Comparison of ENCODE assay signal across 8 cellular contexts in the genomic region with DNA sequence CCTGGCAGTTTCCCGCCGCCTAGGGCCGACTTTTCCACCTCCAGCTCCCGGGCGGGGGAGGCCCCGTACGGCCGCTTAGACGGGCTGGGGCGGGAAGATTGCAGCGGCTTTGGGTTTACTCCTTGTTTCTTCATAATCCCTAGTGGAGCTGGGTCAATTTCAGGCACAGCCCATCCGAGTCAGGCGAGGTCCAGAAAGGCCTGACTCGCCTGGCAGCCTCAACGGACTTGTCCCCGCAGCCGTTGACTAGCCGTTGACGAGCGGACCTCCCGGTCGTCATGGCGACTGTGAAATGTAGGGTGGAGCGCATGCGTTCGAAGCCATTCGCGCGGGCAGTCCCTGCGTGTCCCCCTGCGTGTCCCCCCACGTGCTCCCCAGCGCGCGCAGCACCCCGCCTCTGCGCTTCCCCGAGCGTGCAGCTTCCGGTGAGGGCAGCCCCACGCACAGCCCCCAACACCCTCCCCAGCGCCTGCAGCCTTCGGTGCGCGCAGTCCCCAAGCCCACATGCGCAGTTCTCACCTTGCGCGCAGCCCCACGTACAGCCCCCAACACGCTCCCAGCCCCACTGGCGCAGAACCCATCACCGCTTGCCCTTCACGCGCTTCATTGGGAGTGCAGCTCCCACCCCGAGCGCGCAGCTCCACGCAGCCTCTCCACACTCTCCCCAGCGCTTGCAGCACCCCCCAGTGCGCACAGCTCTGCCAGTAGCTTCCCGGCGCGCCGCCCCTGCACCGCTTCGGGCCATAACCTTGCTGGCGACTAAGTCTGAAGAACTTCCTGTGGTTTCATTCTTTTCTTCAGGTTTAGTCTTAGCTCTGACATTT.
DNase-seq lines count a peak whose midpoint lies in the region; ATAC-seq, FAIRE-seq and TF ChIP-seq lines count a peak whose summit lies in the region.

No MANE protein-coding gene starts in this region.

- no peaks in the 10 kb centered on the region for H3K79me2 ChIP-seq in PC-3 (ENCODE audit: low read length)

- H3K27ac ChIP-seq in PC-3 (ENCODE audit: low read length), result no peak overlapping the region

- H3K27me3 ChIP-seq in PC-3 (ENCODE audit: low read length), result peaks cover 21% of the 10 kb centered on the region
- peaks cover 10% of the 10 kb centered on the region for H3K27me3 ChIP-seq in bronchial epithelial cell (ENCODE audit: control insufficient read depth, insufficient read depth, low read length)

- H3K9me3 Mint-ChIP-seq in stimulated activated naive CD8-positive, alpha-beta T cell treated with anti-CD3 and anti-CD28 coated beads, Interleukin-15, amount 100 ng/mL, for 72 hours, result no peaks in the 10 kb centered on the region

- H3K4me1 ChIP-seq in PC-3 (ENCODE audit: insufficient read depth, low read length), result no peaks in the 10 kb centered on the region

- CTCF ChIA-PET in PC-3 (lab: Charles Lee), result interaction anchor here (0.6 kb wide), 1 partner anchor 438 kb away, joined by 4 read pairs; no protein-coding TSS in a partner anchor
- CTCF ChIA-PET in GM10248 (lab: Yijun Ruan, JAX), result no interaction called here

- peak overlapping the region; percentile 84 to 90 for H3K4me3 Mint-ChIP-seq in stimulated activated naive CD8-positive, alpha-beta T cell treated with anti-CD3 and anti-CD28 coated beads, Interleukin-15, amount 100 ng/mL, for 72 hours

- H3K4me2 ChIP-seq in PC-3 (ENCODE audit: low read length), result peak overlapping the region; percentile 65

- peak overlapping the region; percentile 45; the same call in 1 of the 2 replicates for H2AFZ ChIP-seq in PC-3 (ENCODE audit: low read length)

- peaks cover 10% of the 10 kb centered on the region for H3K4me1 Mint-ChIP-seq in stimulated activated naive CD8-positive, alpha-beta T cell treated with anti-CD3 and anti-CD28 coated beads, Interleukin-15, amount 100 ng/mL, for 72 hours

- intact Hi-C loops in PC-3 (cut with micrococcal nuclease), result loop anchor here (5.0 kb wide), 1 partner anchor 114 kb away; no protein-coding TSS in a partner anchor

- H3K36me3 ChIP-seq in PC-3 (ENCODE audit: low read depth, low read length), result no peaks in the 10 kb centered on the region
- H3K36me3 ChIP-seq in bronchial epithelial cell (ENCODE audit: control insufficient read depth, insufficient read depth, low read length), result no peaks in the 10 kb centered on the region

- no peaks in the 10 kb centered on the region for H3F3A ChIP-seq in PC-3 (ENCODE audit: low read length, unreplicated experiment)

- ATAC-seq in PC-3, result peak; percentile 84
- peak; percentile 66 for ATAC-seq in stimulated activated naive CD8-positive, alpha-beta T cell treated with anti-CD3 and anti-CD28 coated beads, Interleukin-15, amount 100 ng/mL, for 72 hours

- H3K9me3 ChIP-seq in PC-3 (ENCODE audit: low read length), result no peaks in the 10 kb centered on the region

- H3K4me3 ChIP-seq in PC-3 (ENCODE audit: low read length) (peak overlapping the region; percentile 47), bronchial epithelial cell (ENCODE audit: low read depth, low read length) (peak overlapping the region; percentile 20)

- DNase-seq in stimulated activated CD4-positive, alpha-beta T cell treated with anti-CD3 and anti-CD28 coated beads, Interleukin-15, amount 100 ng/mL, for 24 hours, result peak; percentile 41
- no peak for DNase-seq in stimulated activated CD4-positive, alpha-beta T cell treated with anti-CD3 and anti-CD28 coated beads, Interleukin-12 subunit alpha, Interleukin-12 subunit beta, amount 100 ng/mL, for 4 hours
- DNase-seq in PC-3 (no peak), bronchial epithelial cell (ENCODE audit: low read depth) (peak; percentile 10), kidney glomerular epithelial cell (lab: John Stamatoyannopoulos, UW) (peak; percentile 71), RKO (ENCODE audit: low spot score) (no peak), GM10248 (ENCODE audit: extremely low spot score) (no peak)
- DNase-seq in stimulated activated naive CD8-positive, alpha-beta T cell treated with anti-CD3 and anti-CD28 coated beads, Interleukin-15, amount 100 ng/mL, for 72 hours, result peak in 1 of 2 donors; percentile 12

- BruUV-seq in PC-3 (replicated peaks; lab: Mats Ljungman, UMichigan), result no TSS peak

- no peak overlapping the region for H3K9ac ChIP-seq in PC-3 (ENCODE audit: low read length)

- H4K20me1 ChIP-seq in PC-3 (ENCODE audit: low read length), result no peaks in the 10 kb centered on the region

- TF ChIP-seq CTCF in PC-3 (conservative IDR thresholded peaks at IDR 0.05; ENCODE audit: low read depth, low read length) (no peak), bronchial epithelial cell (IDR thresholded peaks at IDR 0.05; ENCODE audit: insufficient read depth, low read length, severe bottlenecking) (no peak), GM10248 (IDR thresholded peaks at IDR 0.05; ENCODE audit: control extremely low read depth, extremely low read depth, low read depth, missing control alignments) (no peak)

- H3K27ac Mint-ChIP-seq in stimulated activated naive CD8-positive, alpha-beta T cell treated with anti-CD3 and anti-CD28 coated beads, Interleukin-15, amount 100 ng/mL, for 72 hours, result peak overlapping the region; percentile 62 to 78

- H3K27me3 Mint-ChIP-seq in stimulated activated naive CD8-positive, alpha-beta T cell treated with anti-CD3 and anti-CD28 coated beads, Interleukin-15, amount 100 ng/mL, for 72 hours, result peaks cover 32% of the 10 kb centered on the region

- FAIRE-seq in bronchial epithelial cell (lab: Jason Lieb, UNC), result no peak

- H3K9me2 ChIP-seq in PC-3 (replicated peaks; ENCODE audit: low read length), result no peaks in the 10 kb centered on the region

- POLR2A ChIA-PET in PC-3 (lab: Charles Lee; ENCODE audit: unreplicated experiment), result no interaction called here
- POLR2A ChIA-PET in GM10248 (lab: Yijun Ruan, JAX), result no interaction called here

Comparison
In these comparisons a context has a peak if more than half of its experiments do, and no peak if none do; other contexts are left out.
1. DNase-seq: peak in stimulated activated CD4-positive, alpha-beta T cell treated with anti-CD3 and anti-CD28 coated beads, Interleukin-15, amount 100 ng/mL, for 24 hours (single experiment), bronchial epithelial cell (single experiment) and kidney glomerular epithelial cell (single experiment); none in stimulated activated CD4-positive, alpha-beta T cell treated with anti-CD3 and anti-CD28 coated beads, Interleukin-12 subunit alpha, Interleukin-12 subunit beta, amount 100 ng/mL, for 4 hours (single experiment), PC-3 (single experiment), RKO (single experiment) and GM10248 (single experiment).